In the genomic region with DNA sequence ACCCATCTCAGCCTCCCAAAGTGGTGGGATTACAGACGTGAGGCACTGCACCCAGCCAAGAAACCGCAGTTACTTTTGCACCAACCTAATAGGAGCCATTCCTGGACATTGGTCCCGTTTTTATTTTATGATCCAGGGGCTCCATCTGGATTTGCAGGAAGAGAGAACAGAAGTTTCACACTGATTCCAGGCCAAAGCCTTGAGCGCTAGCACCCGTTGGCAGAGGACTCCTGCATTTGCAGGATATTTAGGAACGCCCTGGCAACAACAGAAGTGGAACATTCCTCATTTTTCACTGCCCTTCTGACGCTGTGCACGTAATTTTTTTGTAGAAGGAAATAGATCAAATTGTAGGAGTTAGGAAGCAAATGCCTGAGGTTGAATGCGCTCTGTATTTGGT, we compare ENCODE assay signal across 1 cellular context.
A peak's percentile ranks its signal among the peaks of the same experiment; 100 is the strongest.
TF ChIP-seq lines count a peak whose summit lies in the region.

No MANE protein-coding gene starts in this region.

TF ChIP-seq in K562, 482 proteins besides CTCF, POLR2A, EP300 and RAD21:
- TF ChIP-seq, protein P1, sequence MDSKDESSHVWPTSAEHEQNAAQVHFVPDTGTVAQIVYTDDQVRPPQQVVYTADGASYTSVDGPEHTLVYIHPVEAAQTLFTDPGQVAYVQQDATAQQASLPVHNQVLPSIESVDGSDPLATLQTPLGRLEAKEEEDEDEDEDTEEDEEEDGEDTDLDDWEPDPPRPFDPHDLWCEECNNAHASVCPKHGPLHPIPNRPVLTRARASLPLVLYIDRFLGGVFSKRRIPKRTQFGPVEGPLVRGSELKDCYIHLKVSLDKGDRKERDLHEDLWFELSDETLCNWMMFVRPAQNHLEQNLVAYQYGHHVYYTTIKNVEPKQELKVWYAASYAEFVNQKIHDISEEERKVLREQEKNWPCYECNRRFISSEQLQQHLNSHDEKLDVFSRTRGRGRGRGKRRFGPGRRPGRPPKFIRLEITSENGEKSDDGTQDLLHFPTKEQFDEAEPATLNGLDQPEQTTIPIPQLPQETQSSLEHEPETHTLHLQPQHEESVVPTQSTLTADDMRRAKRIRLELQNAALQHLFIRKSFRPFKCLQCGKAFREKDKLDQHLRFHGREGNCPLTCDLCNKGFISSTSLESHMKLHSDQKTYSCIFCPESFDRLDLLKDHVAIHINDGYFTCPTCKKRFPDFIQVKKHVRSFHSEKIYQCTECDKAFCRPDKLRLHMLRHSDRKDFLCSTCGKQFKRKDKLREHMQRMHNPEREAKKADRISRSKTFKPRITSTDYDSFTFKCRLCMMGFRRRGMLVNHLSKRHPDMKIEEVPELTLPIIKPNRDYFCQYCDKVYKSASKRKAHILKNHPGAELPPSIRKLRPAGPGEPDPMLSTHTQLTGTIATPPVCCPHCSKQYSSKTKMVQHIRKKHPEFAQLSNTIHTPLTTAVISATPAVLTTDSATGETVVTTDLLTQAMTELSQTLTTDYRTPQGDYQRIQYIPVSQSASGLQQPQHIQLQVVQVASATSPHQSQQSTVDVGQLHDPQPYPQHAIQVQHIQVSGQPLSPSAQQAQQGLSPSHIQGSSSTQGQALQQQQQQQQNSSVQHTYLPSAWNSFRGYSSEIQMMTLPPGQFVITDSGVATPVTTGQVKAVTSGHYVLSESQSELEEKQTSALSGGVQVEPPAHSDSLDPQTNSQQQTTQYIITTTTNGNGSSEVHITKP (IDR thresholded peaks at IDR 0.05; ENCODE audit: partially characterized antibody): peak; percentile 81
- TF ChIP-seq FOXJ2 (tag; IDR thresholded peaks at IDR 0.05): no peak
TF ChIP-seq in K562: peak in this region for 1.
